Comparison of ENCODE assay signal across 8 cellular contexts in genomic region chr3:112640333-112640863, GRCh38. TPM values are rescaled to one million over a fixed set of nuclear protein-coding genes. Genes with fewer than 3 reads are reported as not detected.
A peak's percentile ranks its signal among the peaks of the same experiment; 100 is the strongest.
DNase-seq lines count a peak whose midpoint lies in the region; ATAC-seq and TF ChIP-seq lines count a peak whose summit lies in the region.

No MANE protein-coding gene starts in this region.

- H3K4me1 ChIP-seq in ascending aorta = peaks cover 3 to 31% of the 10 kb centered on the region in 2 donors

- H3K9me3 ChIP-seq in ascending aorta = no peaks in the 10 kb centered on the region

- H3K27me3 ChIP-seq in H7 (ENCODE audit: control insufficient read depth, insufficient read depth, low read length) (no peaks in the 10 kb centered on the region), ascending aorta (no peaks in the 10 kb centered on the region)

- DNase-seq in H7 (peak; percentile 31), ascending aorta (ENCODE audit: low spot score in 2 of 2) (peak in 1 of 2 donors; percentile 63), hepatic stellate cell (ENCODE audit: low spot score) (peak; percentile 71), NCI-H1930 (lab: John Stamatoyannopoulos, UW) (no peak)
- no peak for DNase-seq in activated CD8-positive, alpha-beta memory T cell treated with anti-CD3 and anti-CD28 coated beads, Interleukin-2, amount 50 U/mL, for 4 hours
- no peak for DNase-seq in stimulated activated CD4-positive, alpha-beta T cell treated with anti-CD3 and anti-CD28 coated beads, Interleukin-15, amount 100 ng/mL, for 24 hours

- no peak for TF ChIP-seq CTCF in ascending aorta (IDR thresholded peaks at IDR 0.05)

- ATAC-seq in HG02981 (IDR thresholded peaks at IDR 0.05; ENCODE audit: unreplicated experiment) = no peak

- peak overlapping the region; percentile 12; the same call in 1 of the 2 replicates for H3K4me3 ChIP-seq in H7 (ENCODE audit: insufficient read depth, low read depth, low read length)
- H3K4me3 ChIP-seq in ascending aorta = peak overlapping the region; percentile 46 to 56
- H3K4me3 ChIP-seq in skin epidermis = peak overlapping the region; percentile 12 to 45 (median 29)

- intact Hi-C loops in ascending aorta (cut with DNase I) = loop anchor here (5.0 kb wide), 1 partner anchor 58 kb away; no protein-coding TSS in a partner anchor

- H3K36me3 ChIP-seq in H7 (replicated peaks; ENCODE audit: control insufficient read depth, insufficient read depth, low read length) = no peaks in the 10 kb centered on the region
- no peaks in the 10 kb centered on the region for H3K36me3 ChIP-seq in ascending aorta

- H3K27ac ChIP-seq in ascending aorta (peak overlapping the region; percentile 77 to 83), skin epidermis (peak overlapping the region in 20 of 21 experiments; percentile 35 to 87 (median 74))

RNA-seq across cellular contexts. Expression of gene CCDC80, which starts 0.5 kb away (rescaled TPM):
- total RNA-seq in H7 (2014; rRNA removed; shearing (Covaris generic)) = 17.2 and 19.1 TPM in 2 replicates
- 160 TPM for total RNA-seq in ascending aorta

Comparison
In these comparisons a context has a peak if more than half of its experiments do, and no peak if none do; other contexts are left out.
1. DNase-seq: peak in H7 (single experiment) and hepatic stellate cell (single experiment); none in activated CD8-positive, alpha-beta memory T cell treated with anti-CD3 and anti-CD28 coated beads, Interleukin-2, amount 50 U/mL, for 4 hours (single experiment), stimulated activated CD4-positive, alpha-beta T cell treated with anti-CD3 and anti-CD28 coated beads, Interleukin-15, amount 100 ng/mL, for 24 hours (single experiment) and NCI-H1930 (0 of 2).
2. Peak in every context shown above with its lines, with median percentiles within 50 percentile points of each other: H3K4me3 ChIP-seq.